In genomic region chr2:54618646-54619565, GRCh38 we compare ENCODE assay signal across 12 cellular contexts.
A peak's percentile ranks its signal among the peaks of the same experiment; 100 is the strongest.
DNase-seq lines count a peak whose midpoint lies in the region; ATAC-seq and TF ChIP-seq lines count a peak whose summit lies in the region.
"Had no signal": no experiment of that assay in that cellular context is flagged by ENCODE, and none has a peak within 500 bp of the region (broad histone marks: within the 10 kb centered on the region; RNA-seq: fewer than 3 reads in every experiment).

No MANE protein-coding gene starts in this region.

- peaks cover 29% of the 10 kb centered on the region for H3K4me1 Mint-ChIP-seq in activated naive CD8-positive, alpha-beta T cell (ENCODE audit: low read depth)
- peaks cover 19% of the 10 kb centered on the region for H3K4me1 Mint-ChIP-seq in activated naive CD8-positive, alpha-beta T cell treated with anti-CD3 and anti-CD28 coated beads, Interleukin-2, amount 50 U/mL, for 24 hours
- peaks cover 11 to 24% of the 10 kb centered on the region in 2 donors for H3K4me1 Mint-ChIP-seq in natural killer cell

- intact Hi-C loops in upper lobe of right lung (cut with DNase I) (no loop called here), natural killer cell (cut with micrococcal nuclease) (no loop called here)

- no peak overlapping the region for H3K4me3 ChIP-seq in upper lobe of right lung

- peaks cover 8% of the 10 kb centered on the region for H3K36me3 Mint-ChIP-seq in activated naive CD8-positive, alpha-beta T cell
- H3K36me3 Mint-ChIP-seq in activated naive CD8-positive, alpha-beta T cell treated with anti-CD3 and anti-CD28 coated beads, Interleukin-2, amount 50 U/mL, for 24 hours (ENCODE audit: low read depth): peaks cover 45% of the 10 kb centered on the region
- H3K36me3 Mint-ChIP-seq in natural killer cell: peaks cover 38% of the 10 kb centered on the region

- no peaks in the 10 kb centered on the region for H3K27me3 Mint-ChIP-seq in activated naive CD8-positive, alpha-beta T cell
- no peaks in the 10 kb centered on the region for H3K27me3 Mint-ChIP-seq in activated naive CD8-positive, alpha-beta T cell treated with anti-CD3 and anti-CD28 coated beads, Interleukin-2, amount 50 U/mL, for 24 hours
- no peaks in the 10 kb centered on the region for H3K27me3 Mint-ChIP-seq in natural killer cell (ENCODE audit: low read depth in 2 of 2)

- H3K27ac ChIP-seq in upper lobe of right lung (peak overlapping the region; percentile 55), foreskin keratinocyte (no peak overlapping the region)
- H3K27ac ChIP-seq: C4-2B had no signal

- H3K9me3 ChIP-seq in upper lobe of right lung: no peaks in the 10 kb centered on the region

- TF ChIP-seq CTCF in upper lobe of right lung (IDR thresholded peaks at IDR 0.05) (no peak), foreskin keratinocyte (conservative IDR thresholded peaks at IDR 0.05) (no peak), natural killer cell (IDR thresholded peaks at IDR 0.05) (no peak)

- no peak overlapping the region for H3K4me3 Mint-ChIP-seq in activated naive CD8-positive, alpha-beta T cell
- H3K4me3 Mint-ChIP-seq in activated naive CD8-positive, alpha-beta T cell treated with anti-CD3 and anti-CD28 coated beads, Interleukin-2, amount 50 U/mL, for 24 hours: no peak overlapping the region
- no peak overlapping the region for H3K4me3 Mint-ChIP-seq in natural killer cell

- peaks cover 64% of the 10 kb centered on the region for H3K36me3 ChIP-seq in upper lobe of right lung

- H3K9me3 Mint-ChIP-seq in activated naive CD8-positive, alpha-beta T cell (ENCODE audit: low read depth): no peaks in the 10 kb centered on the region
- H3K9me3 Mint-ChIP-seq in activated naive CD8-positive, alpha-beta T cell treated with anti-CD3 and anti-CD28 coated beads, Interleukin-2, amount 50 U/mL, for 24 hours: no peaks in the 10 kb centered on the region
- no peaks in the 10 kb centered on the region for H3K9me3 Mint-ChIP-seq in natural killer cell

- H3K4me1 ChIP-seq in upper lobe of right lung (peaks cover 30% of the 10 kb centered on the region), foreskin keratinocyte (no peaks in the 10 kb centered on the region)

- H3K27me3 ChIP-seq in upper lobe of right lung (no peaks in the 10 kb centered on the region), foreskin keratinocyte (no peaks in the 10 kb centered on the region)

- no peak for DNase-seq in activated naive CD8-positive, alpha-beta T cell treated with anti-CD3 and anti-CD28 coated beads, Interleukin-2, amount 50 U/mL, for 24 hours
- DNase-seq in dermis blood vessel endothelial cell (peak; percentile 50), mucosa of gallbladder (ENCODE audit: low spot score) (peak; percentile 65), upper lobe of right lung (no peak), NCI-H2171 (lab: John Stamatoyannopoulos, UW) (no peak), foreskin keratinocyte (no peak), natural killer cell (no peak)
- DNase-seq: activated CD4-positive, alpha-beta T cell treated with anti-CD3 and anti-CD28 coated beads for 1 hour; HCEC 1CT; NCI-H524 treated with DMSO at 0.1 percent for 48 hours had no signal

- no peak for ATAC-seq in activated naive CD8-positive, alpha-beta T cell treated with anti-CD3 and anti-CD28 coated beads, Interleukin-2, amount 50 U/mL, for 24 hours
- ATAC-seq in upper lobe of right lung (no peak), foreskin keratinocyte (no peak), natural killer cell (no peak)

- H3K27ac Mint-ChIP-seq in activated naive CD8-positive, alpha-beta T cell: peak overlapping the region; percentile 81
- H3K27ac Mint-ChIP-seq in activated naive CD8-positive, alpha-beta T cell treated with anti-CD3 and anti-CD28 coated beads, Interleukin-2, amount 50 U/mL, for 24 hours: no peak overlapping the region
- H3K27ac Mint-ChIP-seq in natural killer cell: no peak overlapping the region

Comparison
In these comparisons a context has a peak if more than half of its experiments do, and no peak if none do; other contexts are left out.
1. DNase-seq: peak in dermis blood vessel endothelial cell (single experiment) and mucosa of gallbladder (single experiment); none in activated naive CD8-positive, alpha-beta T cell treated with anti-CD3 and anti-CD28 coated beads, Interleukin-2, amount 50 U/mL, for 24 hours (single experiment), upper lobe of right lung (single experiment), NCI-H2171 (single experiment), foreskin keratinocyte (0 of 2) and natural killer cell (single experiment).